ENCODE assay signal across 8 cellular contexts in the genomic region with DNA sequence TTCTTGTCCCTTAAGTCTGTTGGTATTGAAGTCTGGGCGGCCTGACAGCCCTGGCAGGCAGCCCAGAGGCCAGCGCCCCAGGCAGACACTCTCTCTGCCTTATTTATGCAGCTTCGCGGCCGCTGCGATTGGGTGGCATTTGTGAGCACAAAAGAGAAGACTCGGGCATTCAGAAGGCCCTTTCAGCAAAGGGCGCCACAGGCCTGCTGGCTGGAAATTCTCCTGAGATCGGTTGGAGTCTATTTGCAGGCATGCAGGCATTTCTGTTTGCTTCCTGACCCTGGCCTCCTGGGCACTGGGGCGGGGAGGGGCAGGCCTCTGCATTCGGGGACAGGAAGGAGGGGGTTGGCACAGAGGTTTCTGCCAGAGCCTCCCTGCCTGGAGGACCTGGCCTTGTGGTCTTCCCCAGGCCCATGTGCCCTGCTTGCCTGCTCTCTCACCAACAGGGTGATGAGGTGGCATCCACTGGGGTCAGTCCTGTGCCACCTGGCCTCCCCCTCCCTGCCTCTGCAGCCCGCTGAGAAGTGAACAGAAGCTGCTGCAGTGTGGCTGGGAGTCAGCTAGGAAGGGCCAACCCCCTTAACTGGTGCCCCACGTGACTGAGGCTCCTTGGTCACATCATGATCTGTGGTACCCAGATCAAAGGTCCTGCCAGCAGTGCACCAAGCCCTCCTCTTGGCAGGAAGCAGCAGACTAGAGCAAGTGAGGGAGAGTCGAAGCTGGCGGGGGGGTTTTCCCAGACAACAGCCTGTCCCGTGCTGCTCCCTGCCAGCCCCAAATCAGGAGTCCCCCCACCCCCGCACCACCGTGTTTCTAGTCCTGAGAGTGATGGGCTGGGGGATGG. TPM values are rescaled to one million over a fixed set of nuclear protein-coding genes. Genes with fewer than 3 reads are reported as not detected.
A peak's percentile ranks its signal among the peaks of the same experiment; 100 is the strongest.
DNase-seq lines count a peak whose midpoint lies in the region; ATAC-seq and TF ChIP-seq lines count a peak whose summit lies in the region.

No MANE protein-coding gene starts in this region.

- no peak for TF ChIP-seq CTCF in CD14-positive monocyte (IDR thresholded peaks at IDR 0.05)
- TF ChIP-seq CTCF in mucosa of descending colon (IDR thresholded peaks at IDR 0.05): no peak
- TF ChIP-seq CTCF in HFFc6 (IDR thresholded peaks at IDR 0.05): no peak

- peaks cover 26 to 61% (median 32%) of the 10 kb centered on the region in 3 donors for H3K27me3 Mint-ChIP-seq in CD14-positive monocyte (ENCODE audit: low read depth in 3 of 3)
- peaks cover 56% of the 10 kb centered on the region for H3K27me3 Mint-ChIP-seq in HFFc6 (ENCODE audit: insufficient read depth)

- H3K4me1 Mint-ChIP-seq in CD14-positive monocyte (peaks cover 29% of the 10 kb centered on the region), HFFc6 (ENCODE audit: low read depth) (peaks cover 22% of the 10 kb centered on the region)

- peaks cover 2% of the 10 kb centered on the region for H3K4me1 ChIP-seq in mucosa of descending colon (ENCODE audit: low read depth)

- DNase-seq in CD14-positive monocyte (ENCODE audit: low spot score) (peak; percentile 50), NCI-H1105 (lab: John Stamatoyannopoulos, UW) (peak; percentile 80), T-helper 9 cell (peak; percentile 89), astrocyte of the hippocampus (ENCODE audit: low read depth, low spot score) (peak; percentile 80), mucosa of descending colon (peak; percentile 59 to 82 (median 62)), HFFc6 (no peak)
- DNase-seq in stimulated activated naive CD4-positive, alpha-beta T cell (lab: John Stamatoyannopoulos, UW): peak; percentile 84 to 95 (median 90)

- intact Hi-C loops in CD14-positive monocyte (cut with micrococcal nuclease): no loop called here
- intact Hi-C loops in mucosa of descending colon (cut with DNase I, micrococcal nuclease): no loop called here

- H3K9me3 Mint-ChIP-seq in CD14-positive monocyte: peaks cover 0 to 5% (median 0%) of the 10 kb centered on the region in 7 donors
- H3K9me3 Mint-ChIP-seq in HFFc6: no peaks in the 10 kb centered on the region

- ATAC-seq in GM21360 (IDR thresholded peaks at IDR 0.05; ENCODE audit: unreplicated experiment) (peak; percentile 63), mucosa of descending colon (peak; percentile 80)

- H3K4me3 Mint-ChIP-seq in CD14-positive monocyte: peak overlapping the region; percentile 9 to 65
- H3K4me3 Mint-ChIP-seq in HFFc6: no peak overlapping the region

- H3K9me3 ChIP-seq in mucosa of descending colon: no peaks in the 10 kb centered on the region

- no peak overlapping the region for H3K4me3 ChIP-seq in mucosa of descending colon

- no peaks in the 10 kb centered on the region for H3K36me3 ChIP-seq in mucosa of descending colon (ENCODE audit: low read depth)

- H3K27ac Mint-ChIP-seq in CD14-positive monocyte (peak overlapping the region in 1 of 7 donors; percentile 54), HFFc6 (no peak overlapping the region)

- H3K36me3 Mint-ChIP-seq in CD14-positive monocyte (no peaks in the 10 kb centered on the region), HFFc6 (ENCODE audit: low read depth) (no peaks in the 10 kb centered on the region)

RNA-seq across cellular contexts. Expression of gene CCDC167, which starts 16.6 kb away (rescaled TPM):
- polyA plus RNA-seq in CD14-positive monocyte: 10 to 100 TPM; 20.7 to 22.9 TPM
- 10 to 100 TPM in 2 of 3 donors, 1 to 10 TPM in 1; 5.4 to 13.4 (median 12.1) TPM for total RNA-seq in mucosa of descending colon
- total RNA-seq in HFFc6 (2021; fragmentation: NEBNext Ultra II Directional; extraction: Animal tissue kit (Norgen Biotek cat#: 25700)): 10 to 100 TPM; 19.0 to 23.8 (median 22.4) TPM
